21 cellular contexts compared by ENCODE assay signal in the genomic region with DNA sequence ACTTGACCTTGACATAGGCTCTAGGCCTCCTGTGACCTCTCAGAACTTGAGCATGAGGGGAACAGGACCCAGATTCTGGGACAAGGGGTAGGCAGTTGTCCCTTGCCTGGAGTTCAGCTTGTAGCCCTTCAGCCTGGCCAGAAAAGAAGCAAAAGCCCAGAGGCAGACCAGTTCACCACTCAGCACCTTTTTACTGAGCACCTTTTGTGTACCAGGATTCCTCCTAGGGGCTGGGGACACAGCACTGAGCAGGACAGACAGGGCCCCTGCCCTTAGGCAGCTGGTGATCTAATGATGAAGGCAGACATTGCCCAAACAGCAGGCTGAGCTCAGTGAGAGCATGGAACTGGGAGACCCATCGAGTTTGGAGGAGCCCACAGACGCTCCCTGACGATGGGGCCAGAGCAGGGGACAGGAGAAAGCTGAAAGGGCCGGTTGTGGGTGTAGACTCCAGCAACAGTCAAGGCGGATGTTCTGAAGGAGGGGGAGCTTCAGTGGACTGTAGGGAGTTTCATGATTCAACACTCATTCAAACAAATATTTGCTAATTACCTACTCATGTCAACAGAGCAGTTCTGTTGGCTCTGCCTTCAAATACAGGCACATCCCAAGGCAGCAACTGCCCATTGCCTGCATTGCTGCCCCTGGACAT. TPM values are rescaled to one million over a fixed set of nuclear protein-coding genes. Genes with fewer than 3 reads are reported as not detected.
DNase-seq lines count a peak whose midpoint lies in the region; FAIRE-seq lines count a peak whose summit lies in the region.
"Had no signal": no experiment of that assay in that cellular context is flagged by ENCODE, and none has a peak within 500 bp of the region (broad histone marks: within the 10 kb centered on the region; RNA-seq: fewer than 3 reads in every experiment).

No MANE protein-coding gene starts in this region.

- H3K4me1 ChIP-seq in small intestine (ENCODE audit: control insufficient read depth in 2 of 2, insufficient read depth in 1 of 2, low read depth in 1 of 2, low read length in 1 of 2), result no peaks in the 10 kb centered on the region
- H3K4me1 ChIP-seq: esophagus muscularis mucosa, tibial nerve had no signal

- peak overlapping the region; percentile 19 to 74 (median 51) for H3K27ac Mint-ChIP-seq in immature natural killer cell
- H3K27ac Mint-ChIP-seq: activated CD4-positive, alpha-beta T cell treated with anti-CD3 and anti-CD28 coated beads, Interleukin-2, amount 10 ng/mL, durations not matched to agents 7 days and 5 days; activated naive CD8-positive, alpha-beta T cell treated with anti-CD3 and anti-CD28 coated beads for 36 hours; stimulated activated naive B cell treated with anti-CD40 and anti-IgM and Interleukin-4, amounts not matched to agents 10 μg/mL and 1 μg/mL and 100 μg/mL, for 72 hours had no signal

- H3K27ac ChIP-seq in small intestine (ENCODE audit: low read depth in 1 of 2, low read length in 1 of 2), result no peak overlapping the region
- H3K27ac ChIP-seq: esophagus muscularis mucosa, PC-9, tibial nerve had no signal

- peaks cover 0 to 2% (median 0%) of the 10 kb centered on the region in 6 donors for H3K9me3 Mint-ChIP-seq in immature natural killer cell
- H3K9me3 Mint-ChIP-seq: activated CD4-positive, alpha-beta T cell treated with anti-CD3 and anti-CD28 coated beads, Interleukin-2, amount 10 ng/mL, durations not matched to agents 7 days and 5 days; activated naive CD8-positive, alpha-beta T cell treated with anti-CD3 and anti-CD28 coated beads for 36 hours; naive thymus-derived CD8-positive, alpha-beta T cell; stimulated activated naive B cell treated with anti-CD40 and anti-IgM and Interleukin-4, amounts not matched to agents 10 μg/mL and 1 μg/mL and 100 μg/mL, for 72 hours had no signal

- peaks cover 6 to 8% of the 10 kb centered on the region in 2 donors for H3K4me1 Mint-ChIP-seq in immature natural killer cell

- no peaks in the 10 kb centered on the region for H3K9me3 ChIP-seq in small intestine (ENCODE audit: control insufficient read depth, low read depth)
- H3K9me3 ChIP-seq: esophagus muscularis mucosa, tibial nerve had no signal

- H3K36me3 ChIP-seq in small intestine (ENCODE audit: control insufficient read depth in 2 of 2, insufficient read depth in 2 of 2, low read length in 2 of 2), result no peaks in the 10 kb centered on the region
- H3K36me3 ChIP-seq: esophagus muscularis mucosa, tibial nerve had no signal

- no peaks in the 10 kb centered on the region for H3K27me3 ChIP-seq in small intestine (ENCODE audit: control insufficient read depth in 2 of 2, insufficient read depth in 2 of 2, low read length in 2 of 2)
- H3K27me3 ChIP-seq: tibial nerve had no signal

- DNase-seq in NCI-H146 (lab: John Stamatoyannopoulos, UW), result peak; percentile 51
- no peak for DNase-seq in NCI-H146 treated with DMSO at 0.1 percent for 48 hours (lab: John Stamatoyannopoulos, UW; ENCODE audit: unreplicated experiment)
- DNase-seq in NCI-H69 (lab: John Stamatoyannopoulos, UW), result peak; percentile 58
- DNase-seq in immature natural killer cell, result no peak
- peak; percentile 23 for DNase-seq in small intestine
- DNase-seq in SW480 (ENCODE audit: low spot score), result no peak
- no peak for DNase-seq in globus pallidus (ENCODE audit: low spot score)
- no peak for DNase-seq in RPMI8226
- DNase-seq: activated CD4-positive, alpha-beta T cell treated with anti-CD3 and anti-CD28 coated beads, Interleukin-2, amount 10 ng/mL, durations not matched to agents 7 days and 5 days; activated naive CD8-positive, alpha-beta T cell treated with anti-CD3 and anti-CD28 coated beads for 36 hours; C1 segment of cervical spinal cord; dermis blood vessel endothelial cell; naive thymus-derived CD8-positive, alpha-beta T cell; NCI-H1417 treated with DMSO at 0.1 percent for 48 hours; NCI-H2227 treated with DMSO at 0.1 percent for 48 hours; PC-9; stimulated activated CD4-positive, alpha-beta T cell treated with anti-CD3 and anti-CD28 coated beads, Interleukin-12 subunit alpha, Interleukin-12 subunit beta, amount 100 ng/mL, for 4 hours; stimulated activated naive B cell treated with anti-CD40 and anti-IgM and Interleukin-4, amounts not matched to agents 10 μg/mL and 1 μg/mL and 100 μg/mL, for 72 hours had no signal

- peaks cover 1 to 3% (median 3%) of the 10 kb centered on the region in 3 donors for H3K27me3 Mint-ChIP-seq in immature natural killer cell (ENCODE audit: low read depth in 3 of 3)
- H3K27me3 Mint-ChIP-seq: activated CD4-positive, alpha-beta T cell treated with anti-CD3 and anti-CD28 coated beads, Interleukin-2, amount 10 ng/mL, durations not matched to agents 7 days and 5 days; activated naive CD8-positive, alpha-beta T cell treated with anti-CD3 and anti-CD28 coated beads for 36 hours; brain; naive thymus-derived CD8-positive, alpha-beta T cell; stimulated activated naive B cell treated with anti-CD40 and anti-IgM and Interleukin-4, amounts not matched to agents 10 μg/mL and 1 μg/mL and 100 μg/mL, for 72 hours had no signal

- H3K4me3 ChIP-seq in small intestine (ENCODE audit: low read depth in 1 of 2, low read length in 2 of 2), result no peak overlapping the region
- H3K4me3 ChIP-seq: esophagus muscularis mucosa, PC-9, tibial nerve had no signal

- FAIRE-seq in small intestine (lab: Jason Lieb, UNC), result no peak

- no peak overlapping the region for H3K4me3 Mint-ChIP-seq in immature natural killer cell
- H3K4me3 Mint-ChIP-seq: activated CD4-positive, alpha-beta T cell treated with anti-CD3 and anti-CD28 coated beads, Interleukin-2, amount 10 ng/mL, durations not matched to agents 7 days and 5 days; activated naive CD8-positive, alpha-beta T cell treated with anti-CD3 and anti-CD28 coated beads for 36 hours; brain; naive thymus-derived CD8-positive, alpha-beta T cell; stimulated activated naive B cell treated with anti-CD40 and anti-IgM and Interleukin-4, amounts not matched to agents 10 μg/mL and 1 μg/mL and 100 μg/mL, for 72 hours had no signal

- 72 to 85% (median 73%) methylated on average over 5 of the region's 5 CpGs for WGBS in small intestine, 3 donors

- H3K36me3 Mint-ChIP-seq in immature natural killer cell, result peaks cover 0 to 3% (median 2%) of the 10 kb centered on the region in 3 donors
- H3K36me3 Mint-ChIP-seq: activated naive CD8-positive, alpha-beta T cell treated with anti-CD3 and anti-CD28 coated beads for 36 hours; stimulated activated naive B cell treated with anti-CD40 and anti-IgM and Interleukin-4, amounts not matched to agents 10 μg/mL and 1 μg/mL and 100 μg/mL, for 72 hours had no signal

RNA-seq across cellular contexts. Expression of a gene that starts 32.0 kb away (rescaled TPM):
- polyA plus RNA-seq in immature natural killer cell (10 to 100 TPM in 1 of 3 donors, 1 to 10 TPM in 2; 5.1 to 14.2 (median 5.1) TPM), small intestine (1 to 10 TPM in 1 of 3 donors, under 1 TPM in 2; under 0.01 to 1.1 (median 0.27) TPM)

RNA-seq across cellular contexts. Expression of a gene that starts 38.9 kb away (rescaled TPM):
- polyA plus RNA-seq in immature natural killer cell (under 1 TPM in 2 of 3 donors, not detected in 1; 0.12 to 0.19 TPM), small intestine (under 1 TPM in 2 of 3 donors, not detected in 1; 0.24 to 0.54 TPM)

Comparison
In these comparisons a context has a peak if more than half of its experiments do, and no peak if none do; other contexts are left out.
1. DNase-seq: peak in NCI-H146 (single experiment), NCI-H69 (single experiment) and small intestine (single experiment); none in NCI-H146 treated with DMSO at 0.1 percent for 48 hours (single experiment), immature natural killer cell (0 of 3), SW480 (single experiment), globus pallidus (single experiment) and RPMI8226 (single experiment).